Comparison of ENCODE assay signal across 27 cellular contexts in the genomic region with DNA sequence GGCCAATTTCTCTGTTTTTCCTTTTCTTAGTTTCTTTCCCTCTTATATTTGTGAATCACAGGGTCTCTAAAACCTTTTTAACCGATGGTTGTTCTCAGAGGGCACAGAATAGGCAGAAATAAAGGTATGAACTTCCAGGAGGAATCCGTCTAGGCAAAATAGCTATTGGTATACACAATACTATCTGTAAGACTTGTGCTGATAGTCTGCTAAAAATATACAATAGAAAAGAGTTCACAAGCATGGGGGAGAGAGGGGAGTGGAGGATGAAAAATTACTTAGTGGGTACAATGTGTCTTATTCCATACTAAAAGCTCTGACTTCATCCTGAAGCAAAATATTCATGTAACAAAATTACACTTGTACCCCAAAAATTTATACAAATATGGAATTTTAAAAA. TPM values are rescaled to one million over a fixed set of nuclear protein-coding genes. Genes with fewer than 3 reads are reported as not detected.
"Had no signal": no experiment of that assay in that cellular context is flagged by ENCODE, and none has a peak within 500 bp of the region (broad histone marks: within the 10 kb centered on the region; RNA-seq: fewer than 3 reads in every experiment).

No MANE protein-coding gene starts in this region.

- H3K27me3 Mint-ChIP-seq: activated naive CD8-positive, alpha-beta T cell treated with anti-CD3 and anti-CD28 coated beads, Interleukin-2, amount 50 U/mL, for 24 hours; activated T-cell treated with anti-CD3 and anti-CD28 coated beads, Interleukin-2, amount 50 U/mL, for 24 hours; brain had no signal

- ATAC-seq: activated CD8-positive, alpha-beta T cell treated with anti-CD3 and anti-CD28 coated beads, Interleukin-2, amount 10 ng/mL, durations not matched to agents 7 days and 5 days; activated naive CD4-positive, alpha-beta T cell treated with anti-CD3 and anti-CD28 coated beads, Interleukin-2, amount 50 U/mL, for 72 hours; activated naive CD8-positive, alpha-beta T cell treated with anti-CD3 and anti-CD28 coated beads, Interleukin-2, amount 50 U/mL, for 24 hours; Panc1; SK-N-SH treated with all-trans-retinoic acid at 6 μM for 48 hours had no signal

- DNase-seq: activated CD4-positive, alpha-beta T cell treated with anti-CD3 and anti-CD28 coated beads for 48 hours; activated CD4-positive, alpha-beta T cell treated with anti-CD3 and anti-CD28 coated beads, Interleukin-2, amount 50 U/mL, for 4 hours; activated CD4-positive, CD25-positive, alpha-beta regulatory T cell treated with anti-CD3 and anti-CD28 coated beads, Interleukin-2, amount 50 U/mL, for 72 hours; activated CD8-positive, alpha-beta memory T cell treated with anti-CD3 and anti-CD28 coated beads, Interleukin-2, amount 50 U/mL, for 48 hours; activated CD8-positive, alpha-beta T cell treated with anti-CD3 and anti-CD28 coated beads, Interleukin-2, amount 10 ng/mL, durations not matched to agents 7 days and 5 days; activated effector memory CD4-positive, alpha-beta T cell treated with anti-CD3 and anti-CD28 coated beads, Interleukin-2, amount 50 U/mL, for 16 hours; activated naive CD4-positive, alpha-beta T cell treated with Interleukin-2 at 50 U/mL for 16 hours; activated naive CD8-positive, alpha-beta T cell treated with anti-CD3 and anti-CD28 coated beads, Interleukin-2, amount 50 U/mL, for 24 hours; activated T-cell treated with anti-CD3 and anti-CD28 coated beads, Interleukin-2, amount 50 U/mL, for 24 hours; amygdala; KG1; NCI-H1048; NCI-H146; NCI-H187 treated with DMSO at 0.1 percent for 48 hours; NCI-H2081 treated with DMSO at 0.1 percent for 48 hours; NCI-H446 treated with DMSO at 0.1 percent for 48 hours; NCI-H524 treated with DMSO at 0.1 percent for 48 hours; NCI-H774; RPMI8226; SHP77; SW 1271 had no signal

- H3K27me3 ChIP-seq: SJSA1 had no signal

- H3K27ac Mint-ChIP-seq: activated CD8-positive, alpha-beta T cell treated with anti-CD3 and anti-CD28 coated beads, Interleukin-2, amount 10 ng/mL, durations not matched to agents 7 days and 5 days; activated naive CD4-positive, alpha-beta T cell treated with anti-CD3 and anti-CD28 coated beads, Interleukin-2, amount 50 U/mL, for 72 hours; activated naive CD8-positive, alpha-beta T cell treated with anti-CD3 and anti-CD28 coated beads, Interleukin-2, amount 50 U/mL, for 24 hours; activated T-cell treated with anti-CD3 and anti-CD28 coated beads, Interleukin-2, amount 50 U/mL, for 24 hours had no signal

- H3K27ac ChIP-seq: SJSA1 had no signal

- H3K4me3 ChIP-seq: SJSA1 had no signal

- H3K9me3 ChIP-seq: SJSA1 had no signal

- H3K9me3 Mint-ChIP-seq: activated naive CD8-positive, alpha-beta T cell treated with anti-CD3 and anti-CD28 coated beads, Interleukin-2, amount 50 U/mL, for 24 hours; activated T-cell treated with anti-CD3 and anti-CD28 coated beads, Interleukin-2, amount 50 U/mL, for 24 hours had no signal

- H3K4me3 Mint-ChIP-seq: activated CD8-positive, alpha-beta T cell treated with anti-CD3 and anti-CD28 coated beads, Interleukin-2, amount 10 ng/mL, durations not matched to agents 7 days and 5 days; activated naive CD8-positive, alpha-beta T cell treated with anti-CD3 and anti-CD28 coated beads, Interleukin-2, amount 50 U/mL, for 24 hours; activated T-cell treated with anti-CD3 and anti-CD28 coated beads, Interleukin-2, amount 50 U/mL, for 24 hours had no signal

RNA-seq across cellular contexts. Expression of a gene that starts 30.2 kb away (rescaled TPM):
- total RNA-seq: OCI-LY7 had no signal
